In the genomic region with DNA sequence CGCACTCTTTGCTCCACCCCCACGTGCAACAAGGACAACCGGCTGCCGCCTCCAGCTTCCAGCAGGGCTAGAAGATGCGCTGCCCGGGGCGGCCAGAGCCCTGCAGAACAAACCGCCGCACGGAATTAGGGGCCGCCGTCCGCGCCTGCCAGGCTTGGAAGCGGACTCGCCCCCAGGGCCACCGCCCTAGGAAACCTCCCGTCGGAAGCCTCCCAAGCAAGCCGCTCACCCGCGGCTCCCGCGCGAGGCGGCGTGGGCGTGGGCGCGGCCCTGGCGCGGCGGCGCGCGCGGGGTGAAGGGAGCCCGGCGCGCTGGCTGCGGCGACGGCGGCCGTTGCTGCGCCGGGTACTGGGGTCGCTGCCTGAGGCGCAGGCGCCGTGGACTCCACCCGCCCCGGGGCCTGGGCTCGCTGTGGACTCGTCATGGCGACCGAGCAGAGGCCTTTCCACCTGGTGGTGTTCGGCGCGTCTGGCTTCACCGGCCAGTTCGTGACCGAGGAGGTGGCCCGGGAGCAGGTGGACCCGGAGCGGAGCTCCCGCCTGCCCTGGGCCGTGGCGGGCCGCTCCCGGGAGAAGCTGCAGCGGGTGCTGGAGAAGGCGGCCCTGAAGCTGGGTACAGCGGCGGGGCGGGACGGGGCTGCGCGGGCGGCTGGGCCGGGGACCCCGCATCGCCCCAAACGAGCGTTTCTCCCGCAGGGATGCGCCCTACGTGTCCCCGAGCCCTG, we compare ENCODE assay signal across 8 cellular contexts. TPM values are rescaled to one million over a fixed set of nuclear protein-coding genes. Genes with fewer than 3 reads are reported as not detected.
A peak's percentile ranks its signal among the peaks of the same experiment; 100 is the strongest.
DNase-seq lines count a peak whose midpoint lies in the region; ATAC-seq and TF ChIP-seq lines count a peak whose summit lies in the region.

A gene with protein sequence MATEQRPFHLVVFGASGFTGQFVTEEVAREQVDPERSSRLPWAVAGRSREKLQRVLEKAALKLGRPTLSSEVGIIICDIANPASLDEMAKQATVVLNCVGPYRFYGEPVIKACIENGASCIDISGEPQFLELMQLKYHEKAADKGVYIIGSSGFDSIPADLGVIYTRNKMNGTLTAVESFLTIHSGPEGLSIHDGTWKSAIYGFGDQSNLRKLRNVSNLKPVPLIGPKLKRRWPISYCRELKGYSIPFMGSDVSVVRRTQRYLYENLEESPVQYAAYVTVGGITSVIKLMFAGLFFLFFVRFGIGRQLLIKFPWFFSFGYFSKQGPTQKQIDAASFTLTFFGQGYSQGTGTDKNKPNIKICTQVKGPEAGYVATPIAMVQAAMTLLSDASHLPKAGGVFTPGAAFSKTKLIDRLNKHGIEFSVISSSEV (plus strand): TSS at position 409 of the 724 bp plus-strand sequence. CDS start 14 bp downstream, at position 423.

- no peaks in the 10 kb centered on the region for H3K4me1 ChIP-seq in colonic mucosa

- no peaks in the 10 kb centered on the region for H3K36me3 ChIP-seq in colonic mucosa

- peak; percentile 91 for ATAC-seq in GM19025 (IDR thresholded peaks at IDR 0.05; ENCODE audit: low read depth, unreplicated experiment)
- ATAC-seq in HG03280 (IDR thresholded peaks at IDR 0.05; ENCODE audit: unreplicated experiment): peak; percentile 95
- ATAC-seq in left lobe of liver: peak; percentile 82

- TF ChIP-seq CTCF in colonic mucosa (IDR thresholded peaks at IDR 0.05): no peak

- intact Hi-C loops in colonic mucosa (cut with DNase I): no loop called here

- H3K9ac ChIP-seq in colonic mucosa (ENCODE audit: low read depth in 2 of 2, low read length in 2 of 2): peak within 1 kb of the TSS; percentile 89 to 95

- no peaks in the 10 kb centered on the region for H3K9me3 ChIP-seq in colonic mucosa

- H3K4me3 ChIP-seq in colonic mucosa: peak within 1 kb of the TSS; percentile 92

- peak within 1 kb of the TSS; percentile 86 for H3K27ac ChIP-seq in colonic mucosa

- H3K27me3 ChIP-seq in colonic mucosa: no peaks in the 10 kb centered on the region

- peak; percentile 75 for DNase-seq in Ammon's horn (ENCODE audit: low spot score)
- DNase-seq in NCI-H510A treated with DMSO at 0.1 percent for 48 hours (lab: John Stamatoyannopoulos, UW): peak; percentile 24
- peak; percentile 22 to 50 for DNase-seq in activated CD4-positive, alpha-beta T cell treated with anti-CD3 and anti-CD28 coated beads for 4 hours
- peak; percentile 72 for DNase-seq in colonic mucosa
- peak; percentile 84 for DNase-seq in left lobe of liver (ENCODE audit: low spot score)
- peak; percentile 57 to 62 for DNase-seq in stimulated activated CD4-positive, alpha-beta T cell treated with anti-CD3 and anti-CD28 coated beads, Interleukin-2, amount 100 ng/mL, for 48 hours

RNA-seq across cellular contexts. Expression of the gene that starts here (rescaled TPM):
- total RNA-seq in colonic mucosa (10 to 100 TPM; 29.9 to 40.1 TPM), left lobe of liver (94.6 TPM)

Comparison
In these comparisons a context has a peak if more than half of its experiments do, and no peak if none do; other contexts are left out.
1. Peak in every context shown above with its lines: DNase-seq, ATAC-seq, H3K4me3 ChIP-seq and H3K27ac ChIP-seq.
2. DNase-seq: peak in every context shown above with its lines; median percentile 84 in left lobe of liver; 75 in Ammon's horn; 72 in colonic mucosa; 60 in stimulated activated CD4-positive, alpha-beta T cell treated with anti-CD3 and anti-CD28 coated beads, Interleukin-2, amount 100 ng/mL, for 48 hours; 36 in activated CD4-positive, alpha-beta T cell treated with anti-CD3 and anti-CD28 coated beads for 4 hours; 24 in NCI-H510A treated with DMSO at 0.1 percent for 48 hours.